Comparison of ENCODE assay signal across 8 cellular contexts in genomic region chr1:202154766-202155477, GRCh38. TPM values are rescaled to one million over a fixed set of nuclear protein-coding genes. Genes with fewer than 3 reads are reported as not detected.
DNase-seq lines count a peak whose midpoint lies in the region; ATAC-seq and TF ChIP-seq lines count a peak whose summit lies in the region.

No MANE protein-coding gene starts in this region.

- H3K36me3 Mint-ChIP-seq in nephron progenitor cell (ENCODE audit: low read depth), result no peaks in the 10 kb centered on the region

- ATAC-seq in GM18498 (IDR thresholded peaks at IDR 0.05; ENCODE audit: unreplicated experiment) (no peak), HG02759 (IDR thresholded peaks at IDR 0.05; ENCODE audit: unreplicated experiment) (no peak)

- H3K27ac ChIP-seq in esophagus squamous epithelium, result no peak overlapping the region

- H3K9me3 Mint-ChIP-seq in nephron progenitor cell, result no peaks in the 10 kb centered on the region

- WGBS in esophagus squamous epithelium, 2 donors, result 23 to 48% methylated on average over 7 to 11 of the region's 11 CpGs

- no peaks in the 10 kb centered on the region for H3K9me3 ChIP-seq in esophagus squamous epithelium

- peak; percentile 53 for DNase-seq in stimulated activated CD4-positive, alpha-beta T cell treated with anti-CD3 and anti-CD28 coated beads, Interleukin-15, amount 100 ng/mL, for 24 hours
- no peak for DNase-seq in stimulated activated CD4-positive, alpha-beta T cell treated with anti-CD3 and anti-CD28 coated beads, Interleukin-1b, Interleukin-23, amount 100 ng/mL, for 48 hours
- peak; percentile 67 to 86 for DNase-seq in NCI-H187 (lab: John Stamatoyannopoulos, UW)
- peak; percentile 62 for DNase-seq in activated CD4-positive, alpha-beta T cell treated with anti-CD3 and anti-CD28 coated beads for 48 hours
- no peak for DNase-seq in esophagus squamous epithelium (lab: John Stamatoyannopoulos, UW)
- DNase-seq in nephron progenitor cell, result peak; percentile 67

- H3K4me1 ChIP-seq in esophagus squamous epithelium, result peaks cover 0 to 10% (median 0%) of the 10 kb centered on the region in 3 donors

- TF ChIP-seq CTCF in esophagus squamous epithelium (IDR thresholded peaks at IDR 0.05), result peak in 4 of 6 experiments; percentile 19 to 42 (median 34)
- TF ChIP-seq CTCF in nephron progenitor cell (IDR thresholded peaks at IDR 0.05), result peak; percentile 62

- H3K4me1 Mint-ChIP-seq in nephron progenitor cell, result peaks cover 62% of the 10 kb centered on the region

- no peaks in the 10 kb centered on the region for H3K27me3 ChIP-seq in esophagus squamous epithelium

- H3K36me3 ChIP-seq in esophagus squamous epithelium, result no peaks in the 10 kb centered on the region

- H3K4me3 Mint-ChIP-seq in nephron progenitor cell, result no peak overlapping the region

- H3K27me3 Mint-ChIP-seq in nephron progenitor cell (ENCODE audit: low read depth, poor library complexity), result peaks cover 13% of the 10 kb centered on the region

- intact Hi-C loops in esophagus squamous epithelium (cut with DNase I), result no loop called here

- H3K4me3 ChIP-seq in esophagus squamous epithelium, result no peak overlapping the region

- H3K27ac Mint-ChIP-seq in nephron progenitor cell, result no peak overlapping the region

- TF ChIP-seq POLR2A in esophagus squamous epithelium (IDR thresholded peaks at IDR 0.05), result no peak

RNA-seq across cellular contexts. Expression of gene PTPN7, which starts 5.5 kb away (rescaled TPM):
- 1 to 10 TPM; 1.9 to 5.5 (median 3.1) TPM for total RNA-seq in esophagus squamous epithelium

RNA-seq across cellular contexts. Expression of gene ARL8A, which starts 10.4 kb away (rescaled TPM):
- total RNA-seq in esophagus squamous epithelium, result 10 to 100 TPM; 21.2 to 31.3 (median 23.1) TPM

RNA-seq across cellular contexts. Expression of gene GPR37L1, which starts 32.2 kb away (rescaled TPM):
- total RNA-seq in esophagus squamous epithelium, result under 1 TPM in 1 of 4 donors, not detected in 3; 0.09 TPM

RNA-seq across cellular contexts. Expression of gene LGR6, which starts 38.7 kb away (rescaled TPM):
- total RNA-seq in esophagus squamous epithelium, result 1 to 10 TPM in 3 of 4 donors, under 1 TPM in 1; 0.53 to 6.4 (median 2.9) TPM

Comparison
In these comparisons a context has a peak if more than half of its experiments do, and no peak if none do; other contexts are left out.
1. DNase-seq: peak in stimulated activated CD4-positive, alpha-beta T cell treated with anti-CD3 and anti-CD28 coated beads, Interleukin-15, amount 100 ng/mL, for 24 hours (single experiment), NCI-H187 (2 of 2), activated CD4-positive, alpha-beta T cell treated with anti-CD3 and anti-CD28 coated beads for 48 hours (single experiment) and nephron progenitor cell (single experiment); none in stimulated activated CD4-positive, alpha-beta T cell treated with anti-CD3 and anti-CD28 coated beads, Interleukin-1b, Interleukin-23, amount 100 ng/mL, for 48 hours (single experiment) and esophagus squamous epithelium (single experiment).